In genomic region chr1:218463194-218464156, GRCh38 we compare ENCODE assay signal across 1 cellular context.
TF ChIP-seq lines count a peak whose summit lies in the region.

No MANE protein-coding gene starts in this region.

TF ChIP-seq in GM23338, 12 proteins besides CTCF, POLR2A, EP300 and RAD21 (continued from another document):
- no peak for TF ChIP-seq REST (IDR thresholded peaks at IDR 0.05; ENCODE audit: unreplicated experiment)
- no peak for TF ChIP-seq EZH2phosphoT487 (IDR thresholded peaks at IDR 0.05; ENCODE audit: unreplicated experiment)
- TF ChIP-seq ZNF114 (CRISPR knock-in tag; IDR thresholded peaks at IDR 0.05): no peak
- no peak for TF ChIP-seq EZH2 (IDR thresholded peaks at IDR 0.05; ENCODE audit: low read depth, unreplicated experiment)
- no peak for TF ChIP-seq ZNF331 (CRISPR knock-in tag; IDR thresholded peaks at IDR 0.05; ENCODE audit: low read depth)
- TF ChIP-seq STAT1 (IDR thresholded peaks at IDR 0.05; ENCODE audit: unreplicated experiment): no peak
- no peak for TF ChIP-seq NANOG (IDR thresholded peaks at IDR 0.05; ENCODE audit: borderline replicate concordance)
- TF ChIP-seq JUNB (IDR thresholded peaks at IDR 0.05; ENCODE audit: unreplicated experiment): no peak
- no peak for TF ChIP-seq ETS1 (IDR thresholded peaks at IDR 0.05)
